24 cellular contexts compared by ENCODE assay signal in the genomic region with DNA sequence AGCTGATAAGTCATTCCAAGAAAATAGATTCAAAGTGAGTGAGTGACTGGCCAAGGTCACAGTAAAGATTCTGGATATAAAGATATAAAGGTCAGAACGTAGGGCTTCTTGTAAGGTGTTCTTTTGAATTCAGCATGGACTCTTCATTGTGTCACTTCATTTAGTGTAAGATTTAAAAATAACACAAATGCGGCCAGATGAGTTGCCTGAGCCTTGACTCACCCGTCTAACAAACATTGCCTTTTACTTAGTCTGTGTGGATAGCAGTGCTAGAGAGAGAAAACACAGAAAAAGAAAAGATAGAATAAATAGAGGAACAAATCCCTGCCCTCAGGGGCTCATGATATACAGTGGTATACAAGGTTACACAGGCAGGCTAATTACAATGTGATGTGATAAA.
"Had no signal": no experiment of that assay in that cellular context is flagged by ENCODE, and none has a peak within 500 bp of the region (broad histone marks: within the 10 kb centered on the region; RNA-seq: fewer than 3 reads in every experiment).

No MANE protein-coding gene starts in this region.

- H3K27me3 ChIP-seq: body of pancreas, ovary, tibial nerve had no signal

- ATAC-seq: activated CD4-positive, alpha-beta T cell treated with anti-CD3 and anti-CD28 coated beads for 36 hours; activated CD8-positive, alpha-beta memory T cell treated with anti-CD3 and anti-CD28 coated beads, Interleukin-2, amount 10 ng/mL, durations not matched to agents 7 days and 5 days; activated CD8-positive, alpha-beta T cell treated with anti-CD3 and anti-CD28 coated beads, Interleukin-2, amount 10 ng/mL, durations not matched to agents 7 days and 5 days; body of pancreas had no signal

- DNase-seq: activated CD4-positive, alpha-beta T cell treated with anti-CD3 and anti-CD28 coated beads for 36 hours; activated CD4-positive, CD25-positive, alpha-beta regulatory T cell; activated CD8-positive, alpha-beta memory T cell treated with anti-CD3 and anti-CD28 coated beads, Interleukin-2, amount 10 ng/mL, durations not matched to agents 7 days and 5 days; activated CD8-positive, alpha-beta T cell treated with anti-CD3 and anti-CD28 coated beads, Interleukin-2, amount 10 ng/mL, durations not matched to agents 7 days and 5 days; activated effector memory CD4-positive, alpha-beta T cell treated with Interleukin-2 at 50 U/mL for 16 hours; activated naive CD4-positive, alpha-beta T cell treated with Interleukin-2 at 50 U/mL for 16 hours; anterior cingulate cortex; body of pancreas; dorsolateral prefrontal cortex; effector memory CD4-positive, alpha-beta T cell; hypothalamus; immature natural killer cell; mesendoderm; ovary; retina; stimulated activated CD4-positive, alpha-beta T cell treated with anti-CD3 and anti-CD28 coated beads, Interleukin-2, amount 100 ng/mL, for 48 hours; stimulated activated naive CD4-positive, alpha-beta T cell treated with Interleukin-2 at 50 U/mL for 16 hours; T-helper 1 cell had no signal

- H3K4me3 ChIP-seq: body of pancreas, coronary artery, dorsolateral prefrontal cortex, lung, ovary, tibial nerve had no signal

- H3K36me3 ChIP-seq: ovary, tibial nerve had no signal

- H3K27ac Mint-ChIP-seq: activated CD4-positive, alpha-beta T cell treated with anti-CD3 and anti-CD28 coated beads for 36 hours; activated CD8-positive, alpha-beta memory T cell treated with anti-CD3 and anti-CD28 coated beads, Interleukin-2, amount 10 ng/mL, durations not matched to agents 7 days and 5 days; activated CD8-positive, alpha-beta T cell treated with anti-CD3 and anti-CD28 coated beads, Interleukin-2, amount 10 ng/mL, durations not matched to agents 7 days and 5 days; activated naive CD8-positive, alpha-beta T cell; progenitor cell of endocrine pancreas; T-helper 2 cell treated with Interferon-gamma antibody and Interleukin-4, amounts not matched to agents 5 μg/mL and 100 μg/mL, for 36 hours had no signal

- H3K36me3 Mint-ChIP-seq: activated CD8-positive, alpha-beta memory T cell treated with anti-CD3 and anti-CD28 coated beads, Interleukin-2, amount 10 ng/mL, durations not matched to agents 7 days and 5 days; activated naive CD8-positive, alpha-beta T cell; immature natural killer cell had no signal

- H3K27ac ChIP-seq: body of pancreas, coronary artery, dorsolateral prefrontal cortex, ovary, tibial nerve had no signal

- H3K9me3 Mint-ChIP-seq: T-helper 2 cell treated with Interferon-gamma antibody and Interleukin-4, amounts not matched to agents 5 μg/mL and 100 μg/mL, for 36 hours had no signal

- H3K4me3 Mint-ChIP-seq: activated CD4-positive, alpha-beta T cell treated with anti-CD3 and anti-CD28 coated beads for 36 hours; activated CD8-positive, alpha-beta memory T cell treated with anti-CD3 and anti-CD28 coated beads, Interleukin-2, amount 10 ng/mL, durations not matched to agents 7 days and 5 days; activated CD8-positive, alpha-beta T cell treated with anti-CD3 and anti-CD28 coated beads, Interleukin-2, amount 10 ng/mL, durations not matched to agents 7 days and 5 days; activated naive CD8-positive, alpha-beta T cell; immature natural killer cell; T-helper 2 cell treated with Interferon-gamma antibody and Interleukin-4, amounts not matched to agents 5 μg/mL and 100 μg/mL, for 36 hours had no signal

- H3K27me3 Mint-ChIP-seq: activated CD8-positive, alpha-beta memory T cell treated with anti-CD3 and anti-CD28 coated beads, Interleukin-2, amount 10 ng/mL, durations not matched to agents 7 days and 5 days; activated naive CD8-positive, alpha-beta T cell had no signal

- H3K9me3 ChIP-seq: body of pancreas, ovary, tibial nerve had no signal

- H3K4me1 Mint-ChIP-seq: activated CD4-positive, alpha-beta T cell treated with anti-CD3 and anti-CD28 coated beads for 36 hours; activated CD8-positive, alpha-beta memory T cell treated with anti-CD3 and anti-CD28 coated beads, Interleukin-2, amount 10 ng/mL, durations not matched to agents 7 days and 5 days; immature natural killer cell had no signal
